ENCODE assay signal across 11 cellular contexts in the genomic region with DNA sequence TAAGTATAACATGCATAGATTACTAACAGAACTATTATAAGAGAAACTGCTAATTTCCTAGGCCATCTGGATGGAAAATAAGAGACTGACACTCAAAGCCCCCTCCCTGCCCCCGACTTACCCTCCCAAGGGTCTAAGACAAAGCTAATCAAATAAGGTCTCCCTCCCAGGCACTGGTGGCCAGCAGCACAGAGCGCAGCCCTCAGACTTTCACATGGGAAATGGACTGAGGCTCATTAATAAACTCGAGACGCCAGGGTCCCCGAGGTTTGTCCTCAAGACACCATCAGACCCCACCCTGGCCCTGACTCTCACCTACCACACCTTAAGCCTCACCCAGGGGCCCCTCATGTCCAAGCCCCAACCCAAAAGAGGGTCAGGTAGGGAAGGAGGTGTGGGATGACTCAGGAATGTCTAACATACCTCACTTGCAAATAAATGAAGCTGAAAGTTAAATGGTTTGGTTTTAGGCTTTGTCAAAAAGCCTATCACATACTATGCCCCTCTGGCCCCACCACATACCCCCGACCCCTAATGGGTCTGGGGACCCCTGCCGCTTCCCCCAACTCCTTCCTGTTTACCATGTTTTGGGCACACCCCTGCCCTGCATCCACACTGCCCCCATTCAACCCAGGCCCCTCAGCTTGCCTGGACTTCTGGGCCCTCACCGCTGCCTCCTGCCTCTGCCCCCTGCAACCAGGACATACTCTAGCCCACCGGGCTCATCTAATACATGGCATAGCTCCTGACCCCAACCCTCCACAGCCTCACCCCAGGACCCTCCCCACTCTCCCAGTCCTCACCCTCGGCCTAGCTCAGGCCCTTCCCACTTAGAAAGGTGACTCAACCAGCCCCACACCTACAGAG. TPM values are rescaled to one million over a fixed set of nuclear protein-coding genes. Genes with fewer than 3 reads are reported as not detected.
DNase-seq lines count a peak whose midpoint lies in the region; ATAC-seq and TF ChIP-seq lines count a peak whose summit lies in the region.
"Had no signal": no experiment of that assay in that cellular context is flagged by ENCODE, and none has a peak within 500 bp of the region (broad histone marks: within the 10 kb centered on the region; RNA-seq: fewer than 3 reads in every experiment).

No MANE protein-coding gene starts in this region.

- TF ChIP-seq POLR2A in upper lobe of left lung (IDR thresholded peaks at IDR 0.05) = no peak

- H2BK15ac ChIP-seq in mesenchymal stem cell (ENCODE audit: low read depth, poor library complexity, severe bottlenecking) = peak overlapping the region; percentile 75

- DNase-seq in left cardiac atrium (peak; percentile 18), heart right ventricle (no peak), mesenchymal stem cell (no peak), upper lobe of left lung (peak in 1 of 2 donors; percentile 20), D341Med (ENCODE audit: low spot score) (no peak), DMS53 (lab: John Stamatoyannopoulos, UW) (no peak), DMS79 (lab: John Stamatoyannopoulos, UW) (no peak)
- no peak for DNase-seq in activated T-helper 2 cell treated with anti-CD3 and anti-CD28 coated beads, Interferon-gamma antibody, Interleukin-2, Interleukin-4, amounts not matched to agents 10 μg/mL and 5 μg/mL and 100 μg/mL, durations not matched to agents 14 hours and 24 hours and 36 hours (ENCODE audit: low spot score)
- DNase-seq: stimulated activated CD4-positive, alpha-beta T cell treated with anti-CD3 and anti-CD28 coated beads, Interleukin-12 subunit alpha, Interleukin-12 subunit beta, amount 100 ng/mL, for 4 hours; stimulated activated naive CD4-positive, alpha-beta T cell had no signal

- peak overlapping the region; percentile 87 to 96 for H3K18ac ChIP-seq in mesenchymal stem cell (ENCODE audit: low read depth in 1 of 2, low read length in 2 of 2)

- H3K27me3 Mint-ChIP-seq in activated T-helper 2 cell treated with anti-CD3 and anti-CD28 coated beads, Interferon-gamma antibody, Interleukin-2, Interleukin-4, amounts not matched to agents 10 μg/mL and 5 μg/mL and 100 μg/mL, durations not matched to agents 14 hours and 24 hours and 36 hours (ENCODE audit: low read depth) = no peaks in the 10 kb centered on the region

- ATAC-seq in left cardiac atrium = no peak
- ATAC-seq in heart right ventricle = no peak
- ATAC-seq in upper lobe of left lung (ENCODE audit: low FRiP score in 2 of 2) = no peak
- ATAC-seq: activated CD4-positive, CD25-positive, alpha-beta regulatory T cell treated with anti-CD3 and anti-CD28 coated beads, Interleukin-2, amount 50 U/mL, for 24 hours had no signal

- H3K4me3 ChIP-seq in heart right ventricle (peak overlapping the region in 1 of 10 donors; percentile 12), mesenchymal stem cell (ENCODE audit: insufficient read depth in 1 of 2, low read depth in 1 of 2, low read length in 2 of 2) (no peak overlapping the region), upper lobe of left lung (no peak overlapping the region)

- peak overlapping the region; percentile 85 for H2BK120ac ChIP-seq in mesenchymal stem cell (ENCODE audit: low read depth, low read length)

- intact Hi-C loops in left cardiac atrium (cut with DNase I) = no loop called here
- intact Hi-C loops in heart right ventricle (cut with DNase I) = no loop called here
- intact Hi-C loops in activated T-helper 2 cell treated with anti-CD3 and anti-CD28 coated beads, Interferon-gamma antibody, Interleukin-2, Interleukin-4, amounts not matched to agents 10 μg/mL and 5 μg/mL and 100 μg/mL, durations not matched to agents 14 hours and 24 hours and 36 hours (cut with micrococcal nuclease) = no loop called here

- H3K36me3 Mint-ChIP-seq in activated T-helper 2 cell treated with anti-CD3 and anti-CD28 coated beads, Interferon-gamma antibody, Interleukin-2, Interleukin-4, amounts not matched to agents 10 μg/mL and 5 μg/mL and 100 μg/mL, durations not matched to agents 14 hours and 24 hours and 36 hours (ENCODE audit: low read depth) = peaks cover 6% of the 10 kb centered on the region

- peaks cover 50% of the 10 kb centered on the region for H3K4me1 Mint-ChIP-seq in activated T-helper 2 cell treated with anti-CD3 and anti-CD28 coated beads, Interferon-gamma antibody, Interleukin-2, Interleukin-4, amounts not matched to agents 10 μg/mL and 5 μg/mL and 100 μg/mL, durations not matched to agents 14 hours and 24 hours and 36 hours (ENCODE audit: low read depth)

- H3K27me3 ChIP-seq in heart right ventricle (no peaks in the 10 kb centered on the region), mesenchymal stem cell (ENCODE audit: control insufficient read depth in 1 of 2, insufficient read depth in 1 of 2, low read length in 2 of 2) (no peaks in the 10 kb centered on the region), upper lobe of left lung (no peaks in the 10 kb centered on the region)

- H3K27ac ChIP-seq in heart right ventricle (peak overlapping the region in 5 of 10 donors; percentile 13 to 98 (median 36)), mesenchymal stem cell (ENCODE audit: low read length, poor library complexity, severe bottlenecking) (no peak overlapping the region), upper lobe of left lung (peak overlapping the region; percentile 81 to 93 (median 89))

- TF ChIP-seq EP300 in upper lobe of left lung (IDR thresholded peaks at IDR 0.05) = no peak

- no peaks in the 10 kb centered on the region for H3K9me3 Mint-ChIP-seq in activated T-helper 2 cell treated with anti-CD3 and anti-CD28 coated beads, Interferon-gamma antibody, Interleukin-2, Interleukin-4, amounts not matched to agents 10 μg/mL and 5 μg/mL and 100 μg/mL, durations not matched to agents 14 hours and 24 hours and 36 hours

- peak overlapping the region; percentile 84 to 88 for H3K4ac ChIP-seq in mesenchymal stem cell (ENCODE audit: low read depth in 1 of 2, low read length in 2 of 2)

- H3K9ac ChIP-seq in mesenchymal stem cell (ENCODE audit: low read length) = peak overlapping the region; percentile 30

- H3K4me1 ChIP-seq in heart right ventricle (peaks cover 0 to 89% (median 33%) of the 10 kb centered on the region in 9 donors), mesenchymal stem cell (ENCODE audit: control insufficient read depth, insufficient read depth, low read depth, low read length) (peaks cover 42% of the 10 kb centered on the region), upper lobe of left lung (peaks cover 67 to 95% (median 92%) of the 10 kb centered on the region in 4 donors)

- H3K79me1 ChIP-seq in mesenchymal stem cell (replicated peaks; ENCODE audit: low read length, poor library complexity, severe bottlenecking) = peaks cover 58% of the 10 kb centered on the region

- no peak overlapping the region for H2BK5ac ChIP-seq in mesenchymal stem cell (ENCODE audit: low read depth, low read length, poor library complexity, severe bottlenecking)

- peak overlapping the region in 1 of 2 experiments; percentile 92 for H3K14ac ChIP-seq in mesenchymal stem cell (ENCODE audit: low read length in 2 of 2)

- H3K36me3 ChIP-seq in heart right ventricle = no peaks in the 10 kb centered on the region
- H3K36me3 ChIP-seq in mesenchymal stem cell (ENCODE audit: control insufficient read depth in 1 of 2, insufficient read depth in 2 of 2, low read depth in 1 of 2, low read length in 2 of 2) = peaks cover 5 to 17% of the 10 kb centered on the region in 2 experiments
- H3K36me3 ChIP-seq in upper lobe of left lung = no peaks in the 10 kb centered on the region

- no peak for TF ChIP-seq CTCF in heart right ventricle (IDR thresholded peaks at IDR 0.05)
- no peak for TF ChIP-seq CTCF in upper lobe of left lung (IDR thresholded peaks at IDR 0.05)

- peak overlapping the region; percentile 42 for H2AK5ac ChIP-seq in mesenchymal stem cell (ENCODE audit: low read length, severe bottlenecking)

- H3K23ac ChIP-seq in mesenchymal stem cell (ENCODE audit: low read length in 2 of 2) = peak overlapping the region in 1 of 2 experiments; percentile 79

- no peak overlapping the region for H3K4me3 Mint-ChIP-seq in activated T-helper 2 cell treated with anti-CD3 and anti-CD28 coated beads, Interferon-gamma antibody, Interleukin-2, Interleukin-4, amounts not matched to agents 10 μg/mL and 5 μg/mL and 100 μg/mL, durations not matched to agents 14 hours and 24 hours and 36 hours (ENCODE audit: low read depth)

- no peak overlapping the region for H3K4me2 ChIP-seq in mesenchymal stem cell (ENCODE audit: low read length, poor library complexity, severe bottlenecking)

- H4K91ac ChIP-seq in mesenchymal stem cell (ENCODE audit: low read length) = peak overlapping the region; percentile 95

- peak overlapping the region; percentile 97 for H4K8ac ChIP-seq in mesenchymal stem cell (ENCODE audit: low read length)

- peak overlapping the region; percentile 1 for H2AFZ ChIP-seq in mesenchymal stem cell (ENCODE audit: low read depth, low read length)

- H3K9me3 ChIP-seq in heart right ventricle = no peaks in the 10 kb centered on the region
- no peaks in the 10 kb centered on the region for H3K9me3 ChIP-seq in mesenchymal stem cell (ENCODE audit: control insufficient read depth, low read length)
- H3K9me3 ChIP-seq in upper lobe of left lung = no peaks in the 10 kb centered on the region

- H2BK12ac ChIP-seq in mesenchymal stem cell (ENCODE audit: low read length in 2 of 2) = peak overlapping the region; percentile 93

- H3K27ac Mint-ChIP-seq in activated T-helper 2 cell treated with anti-CD3 and anti-CD28 coated beads, Interferon-gamma antibody, Interleukin-2, Interleukin-4, amounts not matched to agents 10 μg/mL and 5 μg/mL and 100 μg/mL, durations not matched to agents 14 hours and 24 hours and 36 hours = peak overlapping the region; percentile 69

- 74 to 79% methylated on average over 10 of the region's 10 CpGs for WGBS in heart right ventricle, 2 donors
- WGBS in mesenchymal stem cell = 56% methylated on average over 7 of the region's 10 CpGs
- 56 to 62% methylated on average over 7 to 10 of the region's 10 CpGs for WGBS in upper lobe of left lung, 2 donors

RNA-seq across cellular contexts. Expression of a gene that starts 11.4 kb away (rescaled TPM):
- 10 to 100 TPM; 60.3 to 66.9 TPM for total RNA-seq in left cardiac atrium
- total RNA-seq in heart right ventricle = 10 to 100 TPM; 30.4 to 68.3 (median 40.8) TPM
- 10 to 100 TPM; 35.8 to 58.7 TPM for polyA plus RNA-seq in heart right ventricle
- total RNA-seq in activated T-helper 2 cell treated with anti-CD3 and anti-CD28 coated beads, Interferon-gamma antibody, Interleukin-2, Interleukin-4, amounts not matched to agents 10 μg/mL and 5 μg/mL and 100 μg/mL, durations not matched to agents 14 hours and 24 hours and 36 hours = 95.2 and 96.2 TPM in 2 replicates
- 26.6 TPM for polyA plus RNA-seq in mesenchymal stem cell (2013, experiment 1 of 2)
- 23.6 TPM for polyA plus RNA-seq in mesenchymal stem cell (2013, experiment 2 of 2)
- total RNA-seq in upper lobe of left lung = 1,000 to 10,000 TPM in 1 of 6 donors, 100 to 1,000 TPM in 5; 217 to 1,154 (median 269) TPM

RNA-seq across cellular contexts. Expression of a gene that starts 53.1 kb away (rescaled TPM):
- 10 to 100 TPM; 87.4 to 93.9 TPM for total RNA-seq in left cardiac atrium
- 10 to 100 TPM; 36.1 to 97.9 (median 51.3) TPM for total RNA-seq in heart right ventricle
- 100 to 1,000 TPM in 1 of 2 donors, 10 to 100 TPM in 1; 40.8 to 291 TPM for polyA plus RNA-seq in heart right ventricle
- 10.7 and 16.0 TPM in 2 replicates for total RNA-seq in activated T-helper 2 cell treated with anti-CD3 and anti-CD28 coated beads, Interferon-gamma antibody, Interleukin-2, Interleukin-4, amounts not matched to agents 10 μg/mL and 5 μg/mL and 100 μg/mL, durations not matched to agents 14 hours and 24 hours and 36 hours
- polyA plus RNA-seq in mesenchymal stem cell (2013, experiment 1 of 2) = 16.5 TPM
- 13.7 TPM for polyA plus RNA-seq in mesenchymal stem cell (2013, experiment 2 of 2)
- total RNA-seq in upper lobe of left lung = 100 to 1,000 TPM in 5 of 6 donors, 10 to 100 TPM in 1; 93.2 to 227 (median 151) TPM
